29 cellular contexts compared by ENCODE assay signal in the genomic region with DNA sequence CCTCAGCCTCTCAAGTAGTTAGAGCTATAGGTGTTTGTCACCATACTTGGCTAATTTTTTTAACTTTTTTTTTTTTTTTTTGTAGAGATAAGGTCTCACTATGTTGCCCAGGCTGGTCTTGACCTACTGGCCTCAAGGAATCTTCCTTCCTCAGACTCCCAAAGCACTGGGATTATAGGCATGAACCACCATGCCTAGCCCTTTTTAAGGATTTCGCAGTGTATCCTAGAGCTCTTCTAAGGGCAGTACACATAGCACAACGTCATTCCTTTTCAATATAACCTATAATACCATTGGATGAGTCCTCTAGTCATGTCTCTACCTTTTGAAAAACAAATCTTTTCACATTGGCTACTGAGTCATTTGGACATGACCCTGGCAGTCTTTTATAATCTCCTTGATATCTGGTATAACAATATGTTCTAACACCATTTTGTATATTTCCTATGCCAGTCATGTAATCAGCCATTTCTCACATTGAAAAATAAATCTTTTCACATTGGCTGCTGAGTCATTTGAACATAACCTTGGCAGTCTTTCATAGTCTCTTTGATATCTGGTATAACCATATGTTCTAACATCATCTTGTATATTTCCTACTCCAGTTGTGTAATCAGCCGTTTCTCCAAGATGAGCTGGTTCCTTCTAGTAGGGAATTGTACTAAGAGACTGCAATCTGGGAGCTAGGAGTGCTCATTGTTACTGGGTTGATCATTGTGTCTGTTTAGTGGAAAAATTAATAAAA.
DNase-seq lines count a peak whose midpoint lies in the region; ATAC-seq and TF ChIP-seq lines count a peak whose summit lies in the region.
"Had no signal": no experiment of that assay in that cellular context is flagged by ENCODE, and none has a peak within 500 bp of the region (broad histone marks: within the 10 kb centered on the region; RNA-seq: fewer than 3 reads in every experiment).

No MANE protein-coding gene starts in this region.

- no peak overlapping the region for H3K4me3 Mint-ChIP-seq in T-helper 2 cell treated with Interferon-gamma antibody and Interleukin-4, amounts not matched to agents 5 μg/mL and 100 μg/mL, for 36 hours
- H3K4me3 Mint-ChIP-seq: activated B cell treated with CpG ODN at 0.5 μM for 24 hours; activated CD4-positive, alpha-beta memory T cell treated with anti-CD3 and anti-CD28 coated beads for 36 hours; CD4-positive, alpha-beta T cell; effector memory CD8-positive, alpha-beta T cell; natural killer cell treated with Interleukin-12 subunit alpha and Interleukin-12 subunit beta and Interleukin-15 and Interleukin-18, amount 100 ng/mL, for 72 hours; stimulated activated memory B cell treated with anti-CD40 and anti-IgM and Interleukin-4, amounts not matched to agents 10 μg/mL and 1 μg/mL and 100 μg/mL, for 72 hours had no signal

- H2BK12ac ChIP-seq in trophoblast cell (ENCODE audit: low read length) = no peak overlapping the region

- H2BK120ac ChIP-seq in trophoblast cell (ENCODE audit: insufficient read depth, low read length, poor library complexity) = no peak overlapping the region

- no peak overlapping the region for H3K18ac ChIP-seq in trophoblast cell (ENCODE audit: low read length)

- H3K9ac ChIP-seq in GM23248 (no peak overlapping the region), adipocyte (ENCODE audit: low read length) (peak overlapping the region; percentile 68), fibroblast of lung (ENCODE audit: insufficient read depth, low read length) (no peak overlapping the region), trophoblast cell (ENCODE audit: low read length) (no peak overlapping the region)
- H3K9ac ChIP-seq: parathyroid adenoma had no signal

- TF ChIP-seq EP300 in gastroesophageal sphincter (IDR thresholded peaks at IDR 0.05) = no peak

- no peak overlapping the region for H2BK5ac ChIP-seq in trophoblast cell (ENCODE audit: low read depth, low read length, poor library complexity)

- H3K4me1 ChIP-seq in GM23248 (ENCODE audit: insufficient read depth) (peaks cover 16% of the 10 kb centered on the region), adipocyte (ENCODE audit: control insufficient read depth, insufficient read depth, low read length) (peaks cover 33% of the 10 kb centered on the region), fibroblast of lung (ENCODE audit: control insufficient read depth, extremely low read depth, insufficient read depth, low read length) (no peaks in the 10 kb centered on the region), trophoblast cell (ENCODE audit: control insufficient read depth in 1 of 2, insufficient read depth in 2 of 2, low read length in 2 of 2) (no peaks in the 10 kb centered on the region), gastroesophageal sphincter (no peaks in the 10 kb centered on the region)
- H3K4me1 ChIP-seq: parathyroid adenoma had no signal

- no peak overlapping the region for H3K4ac ChIP-seq in trophoblast cell (ENCODE audit: low read depth, low read length)

- no peaks in the 10 kb centered on the region for H3K36me3 Mint-ChIP-seq in T-helper 2 cell treated with Interferon-gamma antibody and Interleukin-4, amounts not matched to agents 5 μg/mL and 100 μg/mL, for 36 hours (ENCODE audit: low read depth)
- H3K36me3 Mint-ChIP-seq: activated CD4-positive, alpha-beta memory T cell treated with anti-CD3 and anti-CD28 coated beads for 36 hours; stimulated activated memory B cell treated with anti-CD40 and anti-IgM and Interleukin-4, amounts not matched to agents 10 μg/mL and 1 μg/mL and 100 μg/mL, for 72 hours had no signal

- H3K9me3 ChIP-seq in GM23248 (ENCODE audit: low read depth) (peaks cover 4% of the 10 kb centered on the region), adipocyte (ENCODE audit: control insufficient read depth, low read length) (peaks cover 20% of the 10 kb centered on the region), fibroblast of lung (ENCODE audit: control insufficient read depth, insufficient read depth, low read depth, low read length) (no peaks in the 10 kb centered on the region), trophoblast cell (ENCODE audit: insufficient read depth, low read depth, low read length) (no peaks in the 10 kb centered on the region), gastroesophageal sphincter (peaks cover 0 to 14% (median 0%) of the 10 kb centered on the region in 3 donors)

- no peak for TF ChIP-seq POLR2A in gastroesophageal sphincter (IDR thresholded peaks at IDR 0.05)

- no peaks in the 10 kb centered on the region for H3K4me1 Mint-ChIP-seq in T-helper 2 cell treated with Interferon-gamma antibody and Interleukin-4, amounts not matched to agents 5 μg/mL and 100 μg/mL, for 36 hours (ENCODE audit: low read depth)
- H3K4me1 Mint-ChIP-seq: activated B cell treated with CpG ODN at 0.5 μM for 24 hours; stimulated activated memory B cell treated with anti-CD40 and anti-IgM and Interleukin-4, amounts not matched to agents 10 μg/mL and 1 μg/mL and 100 μg/mL, for 72 hours had no signal

- in situ Hi-C loops in GM23248 (cut with MboI) = no loop called here

- TF ChIP-seq CTCF in fibroblast of lung (conservative IDR thresholded peaks at IDR 0.05 in 1 of 2, IDR thresholded peaks at IDR 0.05 in 1 of 2; ENCODE audit: low read depth in 1 of 2, low read length in 2 of 2) (no peak), gastroesophageal sphincter (IDR thresholded peaks at IDR 0.05) (no peak)

- peaks cover 19% of the 10 kb centered on the region for H3F3A ChIP-seq in GM23248 (ENCODE audit: insufficient read depth)

- no peak overlapping the region for H3K27ac ChIP-seq in GM23248
- no peak overlapping the region for H3K27ac ChIP-seq in fibroblast of lung (ENCODE audit: insufficient read depth, low read length)
- no peak overlapping the region for H3K27ac ChIP-seq in trophoblast cell (ENCODE audit: low read depth, low read length)
- H3K27ac ChIP-seq in gastroesophageal sphincter = no peak overlapping the region
- H3K27ac ChIP-seq: parathyroid adenoma, SK-N-MC, thoracic aorta had no signal

- H2AFZ ChIP-seq in GM23248 (no peak overlapping the region), fibroblast of lung (ENCODE audit: low read length) (no peak overlapping the region), trophoblast cell (ENCODE audit: insufficient read depth, low read length, poor library complexity) (no peak overlapping the region)
- H2AFZ ChIP-seq: parathyroid adenoma had no signal

- 52 to 53% methylated on average over 3 of the region's 3 CpGs for WGBS in GM23248 (ENCODE audit: low coverage in 1 of 2, low lambda C conversion rate in 2 of 2, missing lambda C conversion rate in 2 of 2), 2 experiments
- WGBS in trophoblast cell (ENCODE audit: extremely low coverage, insufficient coverage, insufficient read length) = no CpG with 5 or more reads among the region's 3 CpGs
- WGBS in gastroesophageal sphincter (ENCODE audit: low coverage in 1 of 2), 2 donors = 67% methylated on average over 1 to 3 of the region's 3 CpGs

- no peaks in the 10 kb centered on the region for H4K20me1 ChIP-seq in GM23248 (ENCODE audit: insufficient read depth)
- no peaks in the 10 kb centered on the region for H4K20me1 ChIP-seq in fibroblast of lung (ENCODE audit: control insufficient read depth, extremely low read depth, insufficient read depth, low read length)

- H2AK5ac ChIP-seq in trophoblast cell (ENCODE audit: low read length) = no peak overlapping the region

- ATAC-seq in gastroesophageal sphincter = no peak
- no peak for ATAC-seq in GM21367 (IDR thresholded peaks at IDR 0.05; ENCODE audit: unreplicated experiment)
- ATAC-seq: effector memory CD8-positive, alpha-beta T cell; HCT116; natural killer cell treated with Interleukin-12 subunit alpha and Interleukin-12 subunit beta and Interleukin-15 and Interleukin-18, amount 100 ng/mL, for 72 hours; sciatic nerve; stimulated activated memory B cell treated with anti-CD40 and anti-IgM and Interleukin-4, amounts not matched to agents 10 μg/mL and 1 μg/mL and 100 μg/mL, for 72 hours had no signal

- H3K79me2 ChIP-seq in GM23248 (ENCODE audit: insufficient read depth) (no peaks in the 10 kb centered on the region), fibroblast of lung (ENCODE audit: control insufficient read depth, insufficient read depth, low read length) (no peaks in the 10 kb centered on the region), trophoblast cell (ENCODE audit: control insufficient read depth, insufficient read depth, low read length, poor library complexity) (no peaks in the 10 kb centered on the region)
- H3K79me2 ChIP-seq: parathyroid adenoma had no signal

- H3K9me3 Mint-ChIP-seq in T-helper 2 cell treated with Interferon-gamma antibody and Interleukin-4, amounts not matched to agents 5 μg/mL and 100 μg/mL, for 36 hours = peaks cover 16% of the 10 kb centered on the region
- H3K9me3 Mint-ChIP-seq: effector memory CD8-positive, alpha-beta T cell; natural killer cell treated with Interleukin-12 subunit alpha and Interleukin-12 subunit beta and Interleukin-15 and Interleukin-18, amount 100 ng/mL, for 72 hours had no signal

- H3K27me3 ChIP-seq in GM23248 (replicated peaks; ENCODE audit: insufficient read depth) = no peaks in the 10 kb centered on the region
- no peaks in the 10 kb centered on the region for H3K27me3 ChIP-seq in adipocyte (replicated peaks; ENCODE audit: control insufficient read depth, insufficient read depth, low read length)
- H3K27me3 ChIP-seq in fibroblast of lung (ENCODE audit: control insufficient read depth, insufficient read depth, low read length) = no peaks in the 10 kb centered on the region
- no peaks in the 10 kb centered on the region for H3K27me3 ChIP-seq in trophoblast cell (ENCODE audit: insufficient read depth, low read length)
- H3K27me3 ChIP-seq in gastroesophageal sphincter = no peaks in the 10 kb centered on the region

- peak; percentile 68 for DNase-seq in GM23248
- DNase-seq in adipocyte (ENCODE audit: low read depth) = peak; percentile 62
- DNase-seq in fibroblast of lung (ENCODE audit: low read depth in 2 of 2) = peak; percentile 74 to 90
- peak; percentile 57 to 81 for DNase-seq in trophoblast cell
- no peak for DNase-seq in middle frontal gyrus (ENCODE audit: extremely low spot score, low spot score)
- DNase-seq in T-helper 2 cell treated with Interferon-gamma antibody and Interleukin-4, amounts not matched to agents 5 μg/mL and 100 μg/mL, for 36 hours (ENCODE audit: low spot score) = no peak
- DNase-seq: activated B cell treated with CpG ODN at 0.5 μM for 24 hours; activated CD4-positive, alpha-beta memory T cell treated with anti-CD3 and anti-CD28 coated beads for 36 hours; activated T-cell treated with anti-CD3 and anti-CD28 coated beads for 4 hours; amygdala; CD4-positive, alpha-beta T cell; cerebellar nuclear complex; DMS79; effector memory CD8-positive, alpha-beta T cell; kidney glomerular epithelial cell; mesendoderm; NCI-H1092; NCI-H2029 treated with DMSO at 0.1 percent for 48 hours; NCI-H446; stimulated activated CD4-positive, alpha-beta T cell treated with anti-CD3 and anti-CD28 coated beads, Interleukin-1b, Interleukin-23, amount 100 ng/mL, for 48 hours had no signal

- H4K91ac ChIP-seq in trophoblast cell (ENCODE audit: low read depth, low read length) = no peak overlapping the region

- no peaks in the 10 kb centered on the region; the same call in 1 of the 2 replicates for H3K9me2 ChIP-seq in GM23248 (ENCODE audit: insufficient read depth)

- H3K27ac Mint-ChIP-seq in T-helper 2 cell treated with Interferon-gamma antibody and Interleukin-4, amounts not matched to agents 5 μg/mL and 100 μg/mL, for 36 hours = no peak overlapping the region
- H3K27ac Mint-ChIP-seq: activated B cell treated with CpG ODN at 0.5 μM for 24 hours; activated CD4-positive, alpha-beta memory T cell treated with anti-CD3 and anti-CD28 coated beads for 36 hours; CD4-positive, alpha-beta T cell; effector memory CD8-positive, alpha-beta T cell; natural killer cell treated with Interleukin-12 subunit alpha and Interleukin-12 subunit beta and Interleukin-15 and Interleukin-18, amount 100 ng/mL, for 72 hours; stimulated activated memory B cell treated with anti-CD40 and anti-IgM and Interleukin-4, amounts not matched to agents 10 μg/mL and 1 μg/mL and 100 μg/mL, for 72 hours had no signal

- no peaks in the 10 kb centered on the region for H3K27me3 Mint-ChIP-seq in T-helper 2 cell treated with Interferon-gamma antibody and Interleukin-4, amounts not matched to agents 5 μg/mL and 100 μg/mL, for 36 hours (ENCODE audit: low read depth)
- H3K27me3 Mint-ChIP-seq: activated B cell treated with CpG ODN at 0.5 μM for 24 hours; activated CD4-positive, alpha-beta memory T cell treated with anti-CD3 and anti-CD28 coated beads for 36 hours; stimulated activated memory B cell treated with anti-CD40 and anti-IgM and Interleukin-4, amounts not matched to agents 10 μg/mL and 1 μg/mL and 100 μg/mL, for 72 hours had no signal

- H3K4me3 ChIP-seq in GM23248 (no peak overlapping the region), adipocyte (ENCODE audit: low read length) (no peak overlapping the region), fibroblast of lung (replicated peaks in 1 of 4; ENCODE audit: control extremely low read depth in 1 of 4, insufficient read depth in 1 of 4, low read depth in 3 of 4, low read length in 4 of 4) (no peak overlapping the region), trophoblast cell (ENCODE audit: low read depth, low read length) (no peak overlapping the region), gastroesophageal sphincter (no peak overlapping the region)
- H3K4me3 ChIP-seq: SK-N-MC, thoracic aorta had no signal

- no peaks in the 10 kb centered on the region for H3K36me3 ChIP-seq in GM23248 (ENCODE audit: low read depth)
- H3K36me3 ChIP-seq in adipocyte (ENCODE audit: control insufficient read depth, insufficient read depth, low read length, severe bottlenecking) = no peaks in the 10 kb centered on the region
- H3K36me3 ChIP-seq in fibroblast of lung (ENCODE audit: control insufficient read depth, insufficient read depth, low read length) = no peaks in the 10 kb centered on the region
- H3K36me3 ChIP-seq in trophoblast cell (ENCODE audit: control insufficient read depth in 1 of 2, insufficient read depth in 2 of 2, low read length in 2 of 2) = no peaks in the 10 kb centered on the region
- H3K36me3 ChIP-seq in gastroesophageal sphincter = no peaks in the 10 kb centered on the region
- H3K36me3 ChIP-seq: thoracic aorta had no signal

- H3K14ac ChIP-seq in trophoblast cell (ENCODE audit: low read length) = no peak overlapping the region

- H3K4me2 ChIP-seq in GM23248 (ENCODE audit: unreplicated experiment) (no peak overlapping the region), fibroblast of lung (ENCODE audit: extremely low read depth, insufficient read depth, low read length) (no peak overlapping the region), trophoblast cell (ENCODE audit: low read length) (no peak overlapping the region)

- no peak overlapping the region for H4K8ac ChIP-seq in trophoblast cell (ENCODE audit: low read depth, low read length)

- H3K79me1 ChIP-seq in trophoblast cell (ENCODE audit: low read length) = no peaks in the 10 kb centered on the region

- no peak overlapping the region for H4K12ac ChIP-seq in trophoblast cell (ENCODE audit: low read depth, low read length)

- H3K23ac ChIP-seq in trophoblast cell (ENCODE audit: low read length) = no peak overlapping the region

Comparison
In these comparisons a context has a peak if more than half of its experiments do, and no peak if none do; other contexts are left out.
1. DNase-seq: peak in GM23248 (single experiment), adipocyte (single experiment), fibroblast of lung (2 of 2) and trophoblast cell (2 of 2); none in middle frontal gyrus (single experiment) and T-helper 2 cell treated with Interferon-gamma antibody and Interleukin-4, amounts not matched to agents 5 μg/mL and 100 μg/mL, for 36 hours (single experiment).